22 cellular contexts compared by ENCODE assay signal in the genomic region with DNA sequence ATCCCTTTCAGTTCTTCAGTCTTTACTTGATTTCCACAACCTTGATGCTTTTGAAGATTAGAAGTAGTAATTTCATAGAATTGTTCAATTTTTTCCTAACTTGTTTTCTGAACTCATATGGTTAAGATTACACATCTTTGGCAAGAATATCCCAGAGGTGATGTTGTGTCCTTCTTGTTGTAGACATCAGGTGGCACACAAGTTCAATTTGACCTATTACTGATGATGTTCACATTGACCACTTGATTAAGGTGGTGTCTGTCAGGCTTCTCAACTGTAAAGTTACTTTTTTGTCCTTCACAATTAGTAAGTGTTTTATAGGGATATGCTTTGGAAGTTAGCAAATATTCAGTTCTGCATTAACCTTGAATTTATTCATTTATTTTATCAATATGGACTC. TPM values are rescaled to one million over a fixed set of nuclear protein-coding genes. Genes with fewer than 3 reads are reported as not detected.
DNase-seq lines count a peak whose midpoint lies in the region; ATAC-seq, FAIRE-seq and TF ChIP-seq lines count a peak whose summit lies in the region.
"Had no signal": no experiment of that assay in that cellular context is flagged by ENCODE, and none has a peak within 500 bp of the region (broad histone marks: within the 10 kb centered on the region; RNA-seq: fewer than 3 reads in every experiment).

No MANE protein-coding gene starts in this region.

- no peaks in the 10 kb centered on the region for H3K36me3 Mint-ChIP-seq in CD4-positive, alpha-beta T cell (ENCODE audit: low read depth)
- no peaks in the 10 kb centered on the region for H3K36me3 Mint-ChIP-seq in naive thymus-derived CD4-positive, alpha-beta T cell
- H3K36me3 Mint-ChIP-seq: CD14-positive monocyte; CD4-positive, alpha-beta memory T cell had no signal

- in situ Hi-C loops in HepG2 (cut with HindIII; ENCODE audit: extremely low pct_ligation_motif_present, low pct_unique_long_range_greater_than_20kb), result no loop called here

- H4K20me1 ChIP-seq in HCT116 (ENCODE audit: insufficient read depth) (no peaks in the 10 kb centered on the region), HepG2 (ENCODE audit: insufficient read depth, low read length) (no peaks in the 10 kb centered on the region)
- H4K20me1 ChIP-seq: BLaER1 treated with 17β-estradiol and CSF1 and Interleukin-3, amounts not matched to agents 10 nM and 100 nM had no signal

- H3K27ac ChIP-seq in HCT116 (ENCODE audit: low read depth, low read length) (no peak overlapping the region), HepG2 (ENCODE audit: extremely low read length, insufficient read depth, low read length) (no peak overlapping the region)
- no peak overlapping the region for H3K27ac ChIP-seq in CD4-positive, alpha-beta T cell (ENCODE audit: low read depth, low read length)
- no peak overlapping the region for H3K27ac ChIP-seq in naive thymus-derived CD4-positive, alpha-beta T cell (ENCODE audit: low read depth, low read length)
- H3K27ac ChIP-seq: 22Rv1; BLaER1 treated with 17β-estradiol and CSF1 and Interleukin-3, amounts not matched to agents 10 nM and 100 nM; GM23248 had no signal

- TF ChIP-seq POLR2A in HCT116 (IDR thresholded peaks at IDR 0.05; ENCODE audit: borderline replicate concordance, extremely low read depth, insufficient read depth, insufficient read length) (no peak), HepG2 (IDR thresholded peaks at IDR 0.05; ENCODE audit: insufficient read depth in 1 of 2, low read depth in 2 of 2, low read length in 2 of 2) (no peak)

- H3K4me1 ChIP-seq in HCT116 (ENCODE audit: control insufficient read depth in 1 of 2, insufficient read depth in 2 of 2, low read length in 2 of 2) (peaks cover 0 to 7% of the 10 kb centered on the region in 2 experiments; a peak in 2 of 4 replicates), HepG2 (ENCODE audit: insufficient read depth, low read length) (peaks cover 19% of the 10 kb centered on the region)
- H3K4me1 ChIP-seq in naive thymus-derived CD4-positive, alpha-beta T cell (ENCODE audit: control insufficient read depth in 2 of 2, insufficient read depth in 2 of 2, low read length in 2 of 2), result no peaks in the 10 kb centered on the region
- H3K4me1 ChIP-seq: BE2C; BLaER1 treated with 17β-estradiol and CSF1 and Interleukin-3, amounts not matched to agents 10 nM and 100 nM had no signal

- H3K27me3 Mint-ChIP-seq in CD4-positive, alpha-beta T cell, result peaks cover 3% of the 10 kb centered on the region
- peaks cover 1 to 15% (median 10%) of the 10 kb centered on the region in 5 donors for H3K27me3 Mint-ChIP-seq in naive thymus-derived CD4-positive, alpha-beta T cell

- H3K9me3 ChIP-seq in HCT116 (ENCODE audit: control insufficient read depth in 1 of 2, insufficient read depth in 1 of 2, low read depth in 1 of 2, low read length in 2 of 2) (no peaks in the 10 kb centered on the region), HepG2 (ENCODE audit: low read length) (no peaks in the 10 kb centered on the region)
- no peaks in the 10 kb centered on the region for H3K9me3 ChIP-seq in CD4-positive, alpha-beta T cell (ENCODE audit: control insufficient read depth, low read length)
- H3K9me3 ChIP-seq in naive thymus-derived CD4-positive, alpha-beta T cell (ENCODE audit: control insufficient read depth in 2 of 3, low read length in 3 of 3), result no peaks in the 10 kb centered on the region
- H3K9me3 ChIP-seq: BE2C; BLaER1 treated with 17β-estradiol and CSF1 and Interleukin-3, amounts not matched to agents 10 nM and 100 nM had no signal

- TF ChIP-seq CTCF in HCT116 (IDR thresholded peaks at IDR 0.05 in 2 of 3, conservative IDR thresholded peaks at IDR 0.05 in 1 of 3; ENCODE audit: borderline replicate concordance in 1 of 3, insufficient read depth in 1 of 3, low read depth in 2 of 3, low read length in 2 of 3), result 0 out of 6 replicates have a peak, but pooled peaks of 1 of the 3 experiments have one; percentile 9
- peak; percentile 24 for TF ChIP-seq CTCF in epithelial cell of proximal tubule (conservative IDR thresholded peaks at IDR 0.05; ENCODE audit: low read depth, low read length)
- TF ChIP-seq CTCF in HepG2 (CRISPR knock-in tag; IDR thresholded peaks at IDR 0.05), result no peak
- no peak for TF ChIP-seq CTCF in CD4-positive, alpha-beta T cell (IDR thresholded peaks at IDR 0.05)

- no peaks in the 10 kb centered on the region for H3K79me2 ChIP-seq in HCT116 (ENCODE audit: insufficient read depth, low read length)
- no peaks in the 10 kb centered on the region for H3K79me2 ChIP-seq in HepG2 (ENCODE audit: insufficient read depth, low read length)

- no peaks in the 10 kb centered on the region for H3K4me1 Mint-ChIP-seq in CD4-positive, alpha-beta T cell (ENCODE audit: low read depth)
- H3K4me1 Mint-ChIP-seq in naive thymus-derived CD4-positive, alpha-beta T cell, result no peaks in the 10 kb centered on the region
- H3K4me1 Mint-ChIP-seq: CD14-positive monocyte; CD4-positive, alpha-beta memory T cell had no signal

- intact Hi-C loops in HCT116 (cut with micrococcal nuclease), result no loop called here
- intact Hi-C loops in HepG2 (cut with micrococcal nuclease; ENCODE audit: unreplicated experiment), result loop anchor here (10.0 kb wide), 1 partner anchor 116 kb away; no protein-coding TSS in a partner anchor
- intact Hi-C loops in CD4-positive, alpha-beta T cell (cut with DNase I, micrococcal nuclease), result no loop called here
- intact Hi-C loops in naive thymus-derived CD4-positive, alpha-beta T cell (cut with micrococcal nuclease), result no loop called here

- CTCF ChIA-PET in HCT116 (lab: Charles Lee), result no interaction called here
- CTCF ChIA-PET in HepG2 (lab: Yijun Ruan, JAX; ENCODE audit: low intra/inter-chr PET ratio, low total read pairs), result no interaction called here
- CTCF ChIA-PET in CD4-positive, alpha-beta T cell (lab: Charles Lee), result no interaction called here
- CTCF ChIA-PET in naive thymus-derived CD4-positive, alpha-beta T cell (lab: Charles Lee), result no interaction called here

- no peaks in the 10 kb centered on the region for H3K27me3 ChIP-seq in HCT116 (ENCODE audit: insufficient read depth, low read length)
- H3K27me3 ChIP-seq in HepG2 (ENCODE audit: control insufficient read depth in 1 of 2, insufficient read depth in 2 of 2, low read length in 2 of 2), result no peaks in the 10 kb centered on the region; a peak in 1 of 5 replicates
- H3K27me3 ChIP-seq in CD4-positive, alpha-beta T cell (ENCODE audit: control insufficient read depth, insufficient read depth, low read length), result no peaks in the 10 kb centered on the region
- H3K27me3 ChIP-seq in naive thymus-derived CD4-positive, alpha-beta T cell (ENCODE audit: control insufficient read depth in 2 of 2, insufficient read depth in 2 of 2, low read length in 2 of 2), result no peaks in the 10 kb centered on the region
- H3K27me3 ChIP-seq: BE2C; BLaER1 treated with 17β-estradiol and CSF1 and Interleukin-3, amounts not matched to agents 10 nM and 100 nM had no signal

- H3K27ac Mint-ChIP-seq in CD4-positive, alpha-beta T cell, result no peak overlapping the region
- H3K27ac Mint-ChIP-seq in naive thymus-derived CD4-positive, alpha-beta T cell, result no peak overlapping the region
- H3K27ac Mint-ChIP-seq: CD14-positive monocyte; CD4-positive, alpha-beta memory T cell had no signal

- BruUV-seq in HCT116 (replicated peaks; lab: Mats Ljungman, UMichigan), result no TSS peak
- BruUV-seq in HepG2 (replicated peaks; lab: Mats Ljungman, UMichigan), result no TSS peak

- no peak for FAIRE-seq in HepG2 (lab: Jason Lieb, UNC)
- FAIRE-seq: A204.1, G401.6, H1 had no signal

- H3K4me2 ChIP-seq in HCT116 (ENCODE audit: low read length), result no peak overlapping the region
- H3K4me2 ChIP-seq in HepG2 (ENCODE audit: low read depth, low read length), result no peak overlapping the region
- H3K4me2 ChIP-seq: BLaER1 treated with 17β-estradiol and CSF1 and Interleukin-3, amounts not matched to agents 10 nM and 100 nM had no signal

- TF ChIP-seq EP300 in HepG2 (IDR thresholded peaks at IDR 0.05; ENCODE audit: low read depth in 2 of 2, low read length in 2 of 2) (no peak), HepG2 (CRISPR knock-in tag; IDR thresholded peaks at IDR 0.05; ENCODE audit: borderline replicate concordance) (no peak)

- ATAC-seq in HCT116 (no peak; the same call in 1 of the 2 replicates), HepG2 (no peak)
- no peak for ATAC-seq in CD4-positive, alpha-beta T cell (ENCODE audit: poor library complexity)
- ATAC-seq in naive thymus-derived CD4-positive, alpha-beta T cell, result no peak

- H3K9ac ChIP-seq in HCT116 (ENCODE audit: low read length) (no peak overlapping the region), HepG2 (ENCODE audit: insufficient read depth, low read depth, low read length) (no peak overlapping the region)
- H3K9ac ChIP-seq: BLaER1 treated with 17β-estradiol and CSF1 and Interleukin-3, amounts not matched to agents 10 nM and 100 nM; GM23248 had no signal

- H3K4me3 ChIP-seq in HCT116 (replicated peaks in 1 of 2; ENCODE audit: low read depth in 1 of 2, low read length in 2 of 2) (no peak overlapping the region), epithelial cell of proximal tubule (ENCODE audit: low read depth, low read length) (no peak overlapping the region), HepG2 (replicated peaks in 1 of 3; ENCODE audit: insufficient read depth in 1 of 3, low read depth in 2 of 3, low read length in 3 of 3) (no peak overlapping the region)
- H3K4me3 ChIP-seq in naive thymus-derived CD4-positive, alpha-beta T cell (ENCODE audit: low read length), result no peak overlapping the region
- H3K4me3 ChIP-seq: BLaER1 treated with 17β-estradiol and CSF1 and Interleukin-3, amounts not matched to agents 10 nM and 100 nM; GM23248 had no signal

- no peaks in the 10 kb centered on the region for H3K36me3 ChIP-seq in HCT116 (ENCODE audit: control insufficient read depth in 1 of 2, insufficient read depth in 2 of 2, low read length in 2 of 2)
- H3K36me3 ChIP-seq in HepG2 (replicated peaks in 1 of 2; ENCODE audit: control insufficient read depth in 1 of 2, insufficient read depth in 2 of 2, low read length in 2 of 2), result no peaks in the 10 kb centered on the region
- no peaks in the 10 kb centered on the region for H3K36me3 ChIP-seq in naive thymus-derived CD4-positive, alpha-beta T cell (ENCODE audit: control insufficient read depth in 2 of 3, insufficient read depth in 3 of 3, low read length in 3 of 3)
- H3K36me3 ChIP-seq: BE2C; BLaER1 treated with 17β-estradiol and CSF1 and Interleukin-3, amounts not matched to agents 10 nM and 100 nM had no signal

- RAD21 ChIA-PET in HCT116 (lab: Charles Lee; ENCODE audit: low non-redundant PET in 1 of 2, low total read pairs in 2 of 2, uncharacterized antibody in 2 of 2, unreplicated experiment in 2 of 2), result no interaction called here

- DNase-seq in HCT116 (ENCODE audit: low read depth, low spot score) (no peak), epithelial cell of proximal tubule (ENCODE audit: low read depth) (no peak), HepG2 (ENCODE audit: low spot score) (no peak), AG20443 (ENCODE audit: low spot score) (no peak)
- DNase-seq in CD4-positive, alpha-beta T cell, result no peak
- no peak for DNase-seq in naive thymus-derived CD4-positive, alpha-beta T cell
- DNase-seq: AML-193; BE2C; Calu3; CD4-positive, alpha-beta memory T cell; COR-L47; DMS53; DND-41; GM23248; H7; HCEC 1CT had no signal

- no peaks in the 10 kb centered on the region for H3K9me3 Mint-ChIP-seq in CD4-positive, alpha-beta T cell
- H3K9me3 Mint-ChIP-seq in naive thymus-derived CD4-positive, alpha-beta T cell, result peaks cover 0 to 10% (median 4%) of the 10 kb centered on the region in 11 donors

- H2AFZ ChIP-seq in HCT116 (ENCODE audit: low read depth, low read length, poor library complexity, severe bottlenecking) (no peak overlapping the region), HepG2 (ENCODE audit: low read length) (no peak overlapping the region)
- H2AFZ ChIP-seq: GM23248 had no signal

- H3K4me3 Mint-ChIP-seq in CD4-positive, alpha-beta T cell, result no peak overlapping the region
- H3K4me3 Mint-ChIP-seq in naive thymus-derived CD4-positive, alpha-beta T cell, result no peak overlapping the region
- H3K4me3 Mint-ChIP-seq: CD14-positive monocyte; CD4-positive, alpha-beta memory T cell had no signal

- no peaks in the 10 kb centered on the region; the same call in 1 of the 2 replicates for H3K9me2 ChIP-seq in HCT116 (ENCODE audit: insufficient read depth)

- TF ChIP-seq RAD21 in HCT116 (IDR thresholded peaks at IDR 0.05; ENCODE audit: low read depth), result peak; percentile 8; the same call in 1 of the 2 replicates
- no peak for TF ChIP-seq RAD21 in HepG2 (CRISPR knock-in tag; IDR thresholded peaks at IDR 0.05)

- POLR2A ChIA-PET in HCT116 (lab: Charles Lee), result no interaction called here
- POLR2A ChIA-PET in HepG2 (lab: Yijun Ruan, JAX), result no interaction called here
- POLR2A ChIA-PET in CD4-positive, alpha-beta T cell (lab: Charles Lee), result no interaction called here
- POLR2A ChIA-PET in naive thymus-derived CD4-positive, alpha-beta T cell (lab: Charles Lee), result no interaction called here

RNA-seq across cellular contexts. Expression of a gene that starts 34.6 kb away (rescaled TPM):
- total RNA-seq in HCT116 (2021; ENCODE audit: unreplicated experiment) (2.5 TPM), epithelial cell of proximal tubule (2.1 and 11.8 TPM in 2 replicates), HepG2 (2016; rRNA removed; fragmentation: Illumina TruSeq; extraction: Trizol) (22.7 and 30.1 TPM in 2 replicates)
- polyA plus RNA-seq in HCT116 (2012), result 0.75 and 1.5 TPM in 2 replicates
- total RNA-seq in HepG2 (2016; cell fraction: cytosol; rRNA removed; fragmentation: Illumina TruSeq; extraction: Trizol; ENCODE audit: low read depth), result 9.2 and 10.9 TPM in 2 replicates
- 20.4 and 24.3 TPM in 2 replicates for total RNA-seq in HepG2 (2016; cell fraction: insoluble cytoplasmic fraction; rRNA removed; fragmentation: Illumina TruSeq; extraction: Trizol)
- total RNA-seq in HepG2 (2016; cell fraction: membrane; rRNA removed; fragmentation: Illumina TruSeq; extraction: Trizol), result 16.1 and 18.6 TPM in 2 replicates
- total RNA-seq in HepG2 (2016; cell fraction: nucleus; rRNA removed; fragmentation: Illumina TruSeq; extraction: Trizol), result 40.5 and 40.8 TPM in 2 replicates
- polyA plus RNA-seq in HepG2 (2011; rRNA removed), result 4.3 and 4.7 TPM in 2 replicates
- 3.0 and 4.0 TPM in 2 replicates for polyA plus RNA-seq in HepG2 (2011; cell fraction: cytosol; rRNA removed)
- polyA plus RNA-seq in HepG2 (2011; cell fraction: nucleus; rRNA removed), result 6.1 and 7.0 TPM in 2 replicates
- polyA plus RNA-seq in HepG2 (2012), result 7.5 and 9.3 TPM in 2 replicates
- 3.5 and 4.3 TPM in 2 replicates for polyA plus RNA-seq in HepG2 (2016; cell fraction: cytosol; fragmentation: Illumina TruSeq; extraction: Trizol; ENCODE audit: low read depth)
- polyA plus RNA-seq in HepG2 (2016; cell fraction: insoluble cytoplasmic fraction; fragmentation: Illumina TruSeq; extraction: Trizol; ENCODE audit: low read depth), result 14.8 and 17.3 TPM in 2 replicates
- polyA plus RNA-seq in HepG2 (2016; cell fraction: membrane; fragmentation: Illumina TruSeq; extraction: Trizol; ENCODE audit: low read depth), result 6.5 and 6.7 TPM in 2 replicates
- 14.6 and 17.3 TPM in 2 replicates for polyA plus RNA-seq in HepG2 (2016; cell fraction: nucleus; fragmentation: Illumina TruSeq; extraction: Trizol; ENCODE audit: insufficient read depth, low read depth)
- polyA minus RNA-seq in HepG2 (2011; rRNA and poly(A)+ RNA removed; ENCODE audit: low replicate concordance), result 3.3 and 9.4 TPM in 2 replicates
- polyA minus RNA-seq in HepG2 (2011; cell fraction: cytosol; rRNA and poly(A)+ RNA removed), result 8.1 and 8.3 TPM in 2 replicates
- polyA minus RNA-seq in HepG2 (2011; cell fraction: nucleus; rRNA and poly(A)+ RNA removed), result 45.8 and 47.3 TPM in 2 replicates
- total RNA-seq in CD4-positive, alpha-beta T cell, result not detected
- total RNA-seq in naive thymus-derived CD4-positive, alpha-beta T cell, result 1 to 10 TPM in 1 of 5 experiments, under 1 TPM in 1, not detected in 3; 0.16 to 1.0 TPM
- polyA plus RNA-seq in naive thymus-derived CD4-positive, alpha-beta T cell, result under 1 TPM in 1 of 2 donors, not detected in 1; 0.05 TPM
- total RNA-seq: CD4-positive, alpha-beta memory T cell had no signal
- polyA plus RNA-seq: CD14-positive monocyte had no signal
